Comparison of ENCODE assay signal across 31 cellular contexts in genomic region chr7:39379416-39379815, GRCh38.
"Had no signal": no experiment of that assay in that cellular context is flagged by ENCODE, and none has a peak within 500 bp of the region (broad histone marks: within the 10 kb centered on the region; RNA-seq: fewer than 3 reads in every experiment).

No MANE protein-coding gene starts in this region.

- H3K27ac ChIP-seq: body of pancreas, SJCRH30, SK-N-MC had no signal

- H3K36me3 ChIP-seq: SJCRH30 had no signal

- H3K4me3 ChIP-seq: body of pancreas, SJCRH30, SK-N-MC had no signal

- FAIRE-seq: astrocyte, bronchial epithelial cell, TTC549 had no signal

- H3K9me3 ChIP-seq: body of pancreas, SJCRH30 had no signal

- H3K4me1 ChIP-seq: body of pancreas, SJCRH30 had no signal

- DNase-seq: activated CD4-positive, alpha-beta T cell treated with anti-CD3 and anti-CD28 coated beads, Interleukin-2, amount 10 ng/mL, durations not matched to agents 24 days and 14 days; activated CD4-positive, alpha-beta T cell treated with anti-CD3 and anti-CD28 coated beads, Interleukin-2, amount 50 U/mL, for 48 hours; activated CD8-positive, alpha-beta T cell treated with anti-CD3 and anti-CD28 coated beads, Interleukin-2, amount 10 ng/mL, durations not matched to agents 7 days and 5 days; activated gamma-delta T cell; activated naive CD4-positive, alpha-beta T cell treated with Interleukin-2 at 50 U/mL for 16 hours; activated naive CD8-positive, alpha-beta T cell treated with anti-CD3 and anti-CD28 coated beads, Interleukin-2, amount 10 ng/mL, durations not matched to agents 7 days and 5 days; activated T-cell treated with anti-CD3 and anti-CD28 coated beads, Interleukin-2, amount 50 U/mL, for 24 hours; body of pancreas; caudate nucleus; cerebellar nuclear complex; Kasumi-1; KG1; MM.1S; MV-4-11; NCI-H1092 treated with DMSO at 0.1 percent for 48 hours; NCI-H1417; NCI-H146; NCI-H187; NCI-H2029 treated with DMSO at 0.1 percent for 48 hours; NCI-H2107; NCI-H2171; NCI-H510A; NCI-H526; NCI-H748 treated with DMSO at 0.1 percent for 48 hours; SHP77; SJCRH30; T1000 had no signal

- ATAC-seq: activated CD8-positive, alpha-beta T cell treated with anti-CD3 and anti-CD28 coated beads, Interleukin-2, amount 10 ng/mL, durations not matched to agents 7 days and 5 days; body of pancreas had no signal

- H3K27me3 ChIP-seq: body of pancreas, SJCRH30 had no signal
